In genomic region chr15:98382139-98382538, GRCh38 we compare ENCODE assay signal across 1 cellular context.
TF ChIP-seq lines count a peak whose summit lies in the region.

No MANE protein-coding gene starts in this region.

TF ChIP-seq in HCT116, 20 proteins besides CTCF, POLR2A, EP300 and RAD21 (continued from another document):
- TF ChIP-seq FOSL1 (IDR thresholded peaks at IDR 0.05; ENCODE audit: low read depth) = no peak
- no peak for TF ChIP-seq EZH2 (IDR thresholded peaks at IDR 0.05)
- no peak for TF ChIP-seq YY1 (IDR thresholded peaks at IDR 0.05; ENCODE audit: extremely low read depth, insufficient replicate concordance, low read depth, low read length)
- no peak for TF ChIP-seq SRF (IDR thresholded peaks at IDR 0.05; ENCODE audit: low read depth)
- no peak for TF ChIP-seq SIN3A (IDR thresholded peaks at IDR 0.05; ENCODE audit: low read depth)
- TF ChIP-seq REST (IDR thresholded peaks at IDR 0.05; ENCODE audit: low read depth) = no peak
TF ChIP-seq in HCT116: peak in this region for 0.
